Comparison of ENCODE assay signal across 9 cellular contexts in genomic region chr11:20162824-20163777, GRCh38. TPM values are rescaled to one million over a fixed set of nuclear protein-coding genes. Genes with fewer than 3 reads are reported as not detected.
DNase-seq lines count a peak whose midpoint lies in the region; ATAC-seq and TF ChIP-seq lines count a peak whose summit lies in the region.
"Had no signal": no experiment of that assay in that cellular context is flagged by ENCODE, and none has a peak within 500 bp of the region (broad histone marks: within the 10 kb centered on the region; RNA-seq: fewer than 3 reads in every experiment).

No MANE protein-coding gene starts in this region.

- no peaks in the 10 kb centered on the region for H3K9me3 ChIP-seq in MM.1S (replicated peaks; ENCODE audit: insufficient read depth, low read length)
- peaks cover 0 to 17% (median 0%) of the 10 kb centered on the region in 3 experiments for H3K9me3 ChIP-seq in naive thymus-derived CD4-positive, alpha-beta T cell (ENCODE audit: control insufficient read depth in 2 of 3, low read length in 3 of 3)
- H3K9me3 ChIP-seq: upper lobe of left lung had no signal

- H3F3A ChIP-seq in MM.1S (ENCODE audit: insufficient read depth, low read length) = no peaks in the 10 kb centered on the region

- H3K27ac Mint-ChIP-seq in naive thymus-derived CD4-positive, alpha-beta T cell = peak overlapping the region in 6 of 9 donors; percentile 14 to 79 (median 62)

- CTCF ChIA-PET in BJ (lab: Yijun Ruan, JAX) = interaction anchor here (0.9 to 1.6 kb wide), 3 partner anchors 8 to 211 kb away, joined by 3 to 4 read pairs (median 3); no protein-coding TSS in a partner anchor
- CTCF ChIA-PET in naive thymus-derived CD4-positive, alpha-beta T cell (lab: Charles Lee) = no interaction called here

- POLR2A ChIA-PET in BJ (lab: Charles Lee) = no interaction called here
- POLR2A ChIA-PET in naive thymus-derived CD4-positive, alpha-beta T cell (lab: Charles Lee) = no interaction called here

- no peaks in the 10 kb centered on the region for H3K4me1 ChIP-seq in MM.1S (ENCODE audit: low read length)
- H3K4me1 ChIP-seq in naive thymus-derived CD4-positive, alpha-beta T cell (ENCODE audit: control insufficient read depth in 2 of 2, insufficient read depth in 2 of 2, low read length in 2 of 2) = peaks cover 0 to 4% of the 10 kb centered on the region in 2 donors

- H3K27me3 ChIP-seq in BJ (ENCODE audit: control insufficient read depth, insufficient read depth, low read length) = peaks cover 65% of the 10 kb centered on the region
- H3K27me3 ChIP-seq in MM.1S (replicated peaks; ENCODE audit: insufficient read depth, low read length) = peaks cover 59% of the 10 kb centered on the region
- H3K27me3 ChIP-seq in naive thymus-derived CD4-positive, alpha-beta T cell (ENCODE audit: control insufficient read depth in 2 of 2, insufficient read depth in 2 of 2, low read length in 2 of 2) = peaks cover 5 to 39% of the 10 kb centered on the region in 2 donors

- 0 out of 2 replicates have a peak overlapping the region, but pooled peaks have one; percentile 24 for H2AFZ ChIP-seq in MM.1S (ENCODE audit: low read length)

- peaks cover 14 to 54% (median 36%) of the 10 kb centered on the region in 7 donors for H3K4me1 Mint-ChIP-seq in naive thymus-derived CD4-positive, alpha-beta T cell

- H3K36me3 Mint-ChIP-seq in naive thymus-derived CD4-positive, alpha-beta T cell = peaks cover 0 to 7% (median 5%) of the 10 kb centered on the region in 5 donors

- no peak overlapping the region for H3K27ac ChIP-seq in MM.1S (ENCODE audit: low read length)
- H3K27ac ChIP-seq in naive thymus-derived CD4-positive, alpha-beta T cell (ENCODE audit: low read depth, low read length) = no peak overlapping the region
- H3K27ac ChIP-seq: upper lobe of left lung had no signal

- no peaks in the 10 kb centered on the region for H4K20me1 ChIP-seq in MM.1S (ENCODE audit: insufficient read depth, low read length)

- DNase-seq in BJ (ENCODE audit: low read depth) (no peak), MM.1S (no peak), ecto neural progenitor cell (ENCODE audit: low spot score) (peak; percentile 82), OCI-M2 (lab: John Stamatoyannopoulos, UW; ENCODE audit: unreplicated experiment) (no peak), NCI-H1105 treated with DMSO at 0.1 percent for 48 hours (lab: John Stamatoyannopoulos, UW) (no peak), DMS153 treated with DMSO at 0.1 percent for 48 hours (lab: John Stamatoyannopoulos, UW; ENCODE audit: unreplicated experiment) (no peak)
- peak in 1 of 9 donors; percentile 16 for DNase-seq in naive thymus-derived CD4-positive, alpha-beta T cell

- no peak for ATAC-seq in naive thymus-derived CD4-positive, alpha-beta T cell
- ATAC-seq in HG03460 (IDR thresholded peaks at IDR 0.05; ENCODE audit: unreplicated experiment) = no peak

- H3K79me2 ChIP-seq in MM.1S (ENCODE audit: low read length) = no peaks in the 10 kb centered on the region

- peak overlapping the region; percentile 11 to 85 (median 82) for H3K4me3 Mint-ChIP-seq in naive thymus-derived CD4-positive, alpha-beta T cell

- no peak for TF ChIP-seq CTCF in BJ (IDR thresholded peaks at IDR 0.05; ENCODE audit: insufficient read depth, low read depth, low read length)
- no peak for TF ChIP-seq CTCF in MM.1S (IDR thresholded peaks at IDR 0.05; ENCODE audit: low read length)

- no peak overlapping the region for H3K9ac ChIP-seq in MM.1S (ENCODE audit: low read length)

- H3K36me3 ChIP-seq in BJ (ENCODE audit: control insufficient read depth, insufficient read depth, low read length) = no peaks in the 10 kb centered on the region
- no peaks in the 10 kb centered on the region for H3K36me3 ChIP-seq in MM.1S (replicated peaks; ENCODE audit: insufficient read depth, low read length)
- H3K36me3 ChIP-seq in naive thymus-derived CD4-positive, alpha-beta T cell (ENCODE audit: control insufficient read depth in 2 of 3, insufficient read depth in 3 of 3, low read length in 3 of 3) = no peaks in the 10 kb centered on the region
- H3K36me3 ChIP-seq: upper lobe of left lung had no signal

- H3K4me2 ChIP-seq in MM.1S (ENCODE audit: low read depth, low read length) = peak overlapping the region; percentile 70

- peaks cover 0 to 37% (median 19%) of the 10 kb centered on the region in 11 donors for H3K9me3 Mint-ChIP-seq in naive thymus-derived CD4-positive, alpha-beta T cell

- H3K4me3 ChIP-seq in BJ (ENCODE audit: low read depth, low read length) (peak overlapping the region; percentile 9; the same call in 1 of the 2 replicates), MM.1S (ENCODE audit: low read length) (peak overlapping the region; percentile 29)
- H3K4me3 ChIP-seq in naive thymus-derived CD4-positive, alpha-beta T cell (ENCODE audit: low read length) = peak overlapping the region; percentile 23

- H3K27me3 Mint-ChIP-seq in naive thymus-derived CD4-positive, alpha-beta T cell = peaks cover 82 to 93% (median 92%) of the 10 kb centered on the region in 5 donors

- H3K9me2 ChIP-seq in MM.1S (replicated peaks; ENCODE audit: insufficient read depth, low read length) = no peaks in the 10 kb centered on the region

- intact Hi-C loops in naive thymus-derived CD4-positive, alpha-beta T cell (cut with micrococcal nuclease) = loop anchor here in 1 of 2 donors (1.0 kb wide), 1 partner anchor 436 kb away; the partner anchor contains the start of gene SLC6A5

RNA-seq across cellular contexts. Expression of gene DBX1, which starts 2.8 kb away (rescaled TPM):
- polyA plus RNA-seq in BJ (2011; rRNA removed) = not detected in 2 replicates
- not detected in 2 replicates for polyA minus RNA-seq in BJ (2011; rRNA and poly(A)+ RNA removed)
- total RNA-seq in naive thymus-derived CD4-positive, alpha-beta T cell = not detected
- polyA plus RNA-seq in naive thymus-derived CD4-positive, alpha-beta T cell = not detected
- total RNA-seq: upper lobe of left lung had no signal
